ENCODE assay signal across 18 cellular contexts in the genomic region with DNA sequence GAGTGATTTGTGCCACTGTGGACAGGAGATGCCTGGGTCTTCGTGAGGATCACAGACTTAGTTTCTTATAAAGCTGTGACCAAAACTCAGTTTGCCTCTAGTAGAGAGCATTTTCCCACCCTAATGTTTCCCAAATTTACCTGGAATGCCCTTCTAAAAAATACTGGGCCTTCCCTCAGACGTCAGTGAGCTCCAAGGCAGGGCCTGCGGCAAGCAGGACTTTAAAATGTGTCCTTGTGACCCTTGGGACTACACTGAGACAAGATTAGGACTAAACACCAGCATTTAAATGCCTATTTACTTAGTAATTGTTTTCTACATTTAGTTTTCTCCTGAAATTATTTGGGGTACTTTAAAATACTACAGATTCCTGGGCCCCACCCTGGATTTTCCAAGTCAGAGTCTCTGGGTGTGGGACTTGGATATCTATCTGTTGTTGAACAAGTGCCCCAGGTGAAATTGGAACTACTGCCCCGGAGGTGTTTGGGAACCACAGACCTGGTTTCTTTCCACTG.
"Had no signal": no experiment of that assay in that cellular context is flagged by ENCODE, and none has a peak within 500 bp of the region (broad histone marks: within the 10 kb centered on the region; RNA-seq: fewer than 3 reads in every experiment).

No MANE protein-coding gene starts in this region.

- H3K36me3 ChIP-seq: vagina had no signal

- H3K9me3 ChIP-seq: testis, vagina had no signal

- H3K27me3 ChIP-seq: testis, vagina had no signal

- H3K36me3 Mint-ChIP-seq: activated CD4-positive, alpha-beta memory T cell treated with anti-CD3 and anti-CD28 coated beads for 36 hours; activated naive CD8-positive, alpha-beta T cell treated with anti-CD3 and anti-CD28 coated beads, Interleukin-2, amount 10 ng/mL, durations not matched to agents 7 days and 5 days; memory B cell had no signal

- H3K4me3 Mint-ChIP-seq: activated CD4-positive, alpha-beta memory T cell treated with anti-CD3 and anti-CD28 coated beads for 36 hours; activated naive CD8-positive, alpha-beta T cell treated with anti-CD3 and anti-CD28 coated beads, Interleukin-2, amount 10 ng/mL, durations not matched to agents 7 days and 5 days; memory B cell; nephron progenitor cell; stimulated activated naive CD8-positive, alpha-beta T cell treated with anti-CD3 and anti-CD28 coated beads, Interleukin-15, Interleukin-2, amounts not matched to agents 100 ng/mL and 50 ng/mL, for 24 hours had no signal

- H3K4me1 Mint-ChIP-seq: activated naive CD8-positive, alpha-beta T cell treated with anti-CD3 and anti-CD28 coated beads, Interleukin-2, amount 10 ng/mL, durations not matched to agents 7 days and 5 days; memory B cell had no signal

- H3K9me3 Mint-ChIP-seq: activated CD4-positive, alpha-beta memory T cell treated with anti-CD3 and anti-CD28 coated beads for 36 hours; activated naive CD8-positive, alpha-beta T cell treated with anti-CD3 and anti-CD28 coated beads, Interleukin-2, amount 10 ng/mL, durations not matched to agents 7 days and 5 days; memory B cell; nephron progenitor cell; stimulated activated naive CD8-positive, alpha-beta T cell treated with anti-CD3 and anti-CD28 coated beads, Interleukin-15, Interleukin-2, amounts not matched to agents 100 ng/mL and 50 ng/mL, for 24 hours had no signal

- H3K4me1 ChIP-seq: testis, vagina had no signal

- DNase-seq: activated CD4-positive, alpha-beta memory T cell treated with anti-CD3 and anti-CD28 coated beads for 36 hours; activated CD4-positive, alpha-beta T cell treated with anti-CD3 and anti-CD28 coated beads for 1 hour; activated gamma-delta T cell; activated naive CD8-positive, alpha-beta T cell treated with anti-CD3 and anti-CD28 coated beads, Interleukin-2, amount 10 ng/mL, durations not matched to agents 7 days and 5 days; activated T-cell treated with anti-CD3 and anti-CD28 coated beads, Interleukin-2, amount 50 U/mL, for 48 hours; central memory CD4-positive, alpha-beta T cell; cortex of kidney; effector CD8-positive, alpha-beta T cell; hypothalamus; nephron progenitor cell; stimulated activated CD4-positive, alpha-beta T cell treated with anti-CD3 and anti-CD28 coated beads, Interleukin-15, amount 100 ng/mL, for 24 hours; stimulated activated CD4-positive, alpha-beta T cell treated with anti-CD3 and anti-CD28 coated beads, Interleukin-4, amount 100 ng/mL, for 24 hours; T-helper 9 cell; testis had no signal

- H3K4me3 ChIP-seq: testis, vagina had no signal

- H3K27ac ChIP-seq: epithelial cell of prostate, testis, vagina had no signal

- H3K27ac Mint-ChIP-seq: activated CD4-positive, alpha-beta memory T cell treated with anti-CD3 and anti-CD28 coated beads for 36 hours; activated naive CD8-positive, alpha-beta T cell treated with anti-CD3 and anti-CD28 coated beads, Interleukin-2, amount 10 ng/mL, durations not matched to agents 7 days and 5 days; memory B cell; nephron progenitor cell; stimulated activated naive CD8-positive, alpha-beta T cell treated with anti-CD3 and anti-CD28 coated beads, Interleukin-15, Interleukin-2, amounts not matched to agents 100 ng/mL and 50 ng/mL, for 24 hours had no signal
